1 cellular context compared by ENCODE assay signal in the genomic region with DNA sequence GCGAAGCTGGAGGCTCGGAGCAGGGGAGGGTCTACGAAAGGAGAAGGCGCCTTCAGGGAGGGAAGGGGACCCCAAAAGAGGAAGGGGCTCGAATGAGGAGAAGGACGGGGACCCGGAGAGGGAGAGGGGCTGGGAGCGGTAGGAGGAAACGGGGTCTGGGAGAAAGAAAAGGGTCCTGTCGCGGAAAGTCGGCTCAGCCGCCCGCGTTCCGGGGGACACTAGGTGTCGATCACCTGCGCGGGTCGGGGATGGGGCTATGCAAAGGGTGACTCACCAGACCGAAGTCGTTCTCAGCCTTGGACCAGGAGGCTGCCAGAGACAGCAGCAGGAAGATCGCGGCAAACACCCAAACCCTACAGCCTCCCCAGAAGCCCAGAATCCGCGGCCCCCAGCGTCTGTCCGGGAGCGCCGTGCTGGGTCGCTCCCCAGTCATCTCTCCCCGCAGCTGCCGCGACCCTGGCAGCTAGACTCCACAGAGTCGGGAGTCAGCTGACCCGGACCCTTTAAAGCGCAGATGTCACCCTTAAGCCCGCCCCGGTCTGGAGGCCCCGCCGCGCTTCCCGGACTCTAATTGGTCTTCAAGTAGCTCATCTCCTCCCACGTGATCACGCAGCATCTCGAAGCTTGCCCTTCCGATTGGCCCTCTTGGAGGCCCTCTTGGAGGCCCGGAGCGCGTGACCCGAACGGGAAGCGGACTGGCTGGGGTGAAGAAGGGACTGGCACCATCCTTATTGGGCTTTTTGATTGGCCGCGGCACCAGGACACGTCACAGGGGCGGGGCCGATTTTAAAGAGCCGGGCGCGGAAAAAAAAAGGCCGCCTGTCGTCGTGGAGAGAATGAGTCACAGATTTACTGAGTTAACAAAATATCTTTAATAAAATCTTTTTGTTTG.
A peak's percentile ranks its signal among the peaks of the same experiment; 100 is the strongest.
TF ChIP-seq lines count a peak whose summit lies in the region.

Gene NEU1, minus strand, starts transcription at position 478 of the 892 bp plus-strand sequence. Its CDS starts 45 bp downstream, at position 433.

TF ChIP-seq in HepG2, 621 proteins besides CTCF, POLR2A, EP300 and RAD21 (continued from another document and continues in another):
- TF ChIP-seq HNF1B (CRISPR knock-in tag; IDR thresholded peaks at IDR 0.05) = peak; percentile 96
- TF ChIP-seq XBP1 (CRISPR knock-in tag; IDR thresholded peaks at IDR 0.05) = peak; percentile 39; the same call in 1 of the 2 replicates
- TF ChIP-seq TSC22D2 (CRISPR knock-in tag; IDR thresholded peaks at IDR 0.05; ENCODE audit: borderline replicate concordance) = peak; percentile 98
- TF ChIP-seq REST (IDR thresholded peaks at IDR 0.05; ENCODE audit: borderline replicate concordance in 1 of 2, low read depth in 1 of 2, low read length in 2 of 2) = peak in 1 of 2 experiments; percentile 81; a peak in 2 of 4 replicates
- peak; percentile 45; the same call in 1 of the 2 replicates for TF ChIP-seq ZNF441 (CRISPR knock-in tag; IDR thresholded peaks at IDR 0.05; ENCODE audit: borderline replicate concordance)
- no peak for TF ChIP-seq CEBPB (IDR thresholded peaks at IDR 0.05; ENCODE audit: borderline replicate concordance, low read depth, low read length)
- no peak; the same call in 1 of the 2 replicates for TF ChIP-seq JUN (CRISPR knock-in tag; IDR thresholded peaks at IDR 0.05)
- no peak for TF ChIP-seq IKZF1 (IDR thresholded peaks at IDR 0.05)
- TF ChIP-seq HMG20B (CRISPR knock-in tag; conservative IDR thresholded peaks at IDR 0.05) = peak; percentile 33; the same call in 1 of the 2 replicates
- TF ChIP-seq ZHX2 (IDR thresholded peaks at IDR 0.05; ENCODE audit: low read depth) = 0 out of 2 replicates have a peak, but pooled peaks have one; percentile 16
- TF ChIP-seq ZHX2 (CRISPR knock-in tag; IDR thresholded peaks at IDR 0.05; ENCODE audit: borderline replicate concordance) = peak; percentile 63; the same call in 1 of the 2 replicates
- peak; percentile 71; the same call in 1 of the 2 replicates for TF ChIP-seq ZNF556 (CRISPR knock-in tag; IDR thresholded peaks at IDR 0.05; ENCODE audit: borderline replicate concordance)
- TF ChIP-seq ZNF205 (CRISPR knock-in tag; IDR thresholded peaks at IDR 0.05) = peak; percentile 95
- TF ChIP-seq ZNF839 (CRISPR knock-in tag; IDR thresholded peaks at IDR 0.05; ENCODE audit: borderline replicate concordance) = peak; percentile 59; the same call in 1 of the 2 replicates
- TF ChIP-seq ZNF576 (CRISPR knock-in tag; IDR thresholded peaks at IDR 0.05) = no peak
- no peak for TF ChIP-seq ZNF674 (CRISPR knock-in tag; IDR thresholded peaks at IDR 0.05; ENCODE audit: low read depth)
- no peak for TF ChIP-seq ZNF207 (IDR thresholded peaks at IDR 0.05; ENCODE audit: borderline replicate concordance)
- TF ChIP-seq ZNF354B (CRISPR knock-in tag; IDR thresholded peaks at IDR 0.05) = no peak; the same call in 1 of the 2 replicates
- no peak for TF ChIP-seq ZNF33B (CRISPR knock-in tag; IDR thresholded peaks at IDR 0.05)
- peak; percentile 92 for TF ChIP-seq IRX3 (CRISPR knock-in tag; IDR thresholded peaks at IDR 0.05; ENCODE audit: borderline replicate concordance, low read depth)
- TF ChIP-seq GPN1 (CRISPR knock-in tag; IDR thresholded peaks at IDR 0.05; ENCODE audit: borderline replicate concordance) = peak; percentile 39; the same call in 1 of the 2 replicates
- TF ChIP-seq, protein P1, sequence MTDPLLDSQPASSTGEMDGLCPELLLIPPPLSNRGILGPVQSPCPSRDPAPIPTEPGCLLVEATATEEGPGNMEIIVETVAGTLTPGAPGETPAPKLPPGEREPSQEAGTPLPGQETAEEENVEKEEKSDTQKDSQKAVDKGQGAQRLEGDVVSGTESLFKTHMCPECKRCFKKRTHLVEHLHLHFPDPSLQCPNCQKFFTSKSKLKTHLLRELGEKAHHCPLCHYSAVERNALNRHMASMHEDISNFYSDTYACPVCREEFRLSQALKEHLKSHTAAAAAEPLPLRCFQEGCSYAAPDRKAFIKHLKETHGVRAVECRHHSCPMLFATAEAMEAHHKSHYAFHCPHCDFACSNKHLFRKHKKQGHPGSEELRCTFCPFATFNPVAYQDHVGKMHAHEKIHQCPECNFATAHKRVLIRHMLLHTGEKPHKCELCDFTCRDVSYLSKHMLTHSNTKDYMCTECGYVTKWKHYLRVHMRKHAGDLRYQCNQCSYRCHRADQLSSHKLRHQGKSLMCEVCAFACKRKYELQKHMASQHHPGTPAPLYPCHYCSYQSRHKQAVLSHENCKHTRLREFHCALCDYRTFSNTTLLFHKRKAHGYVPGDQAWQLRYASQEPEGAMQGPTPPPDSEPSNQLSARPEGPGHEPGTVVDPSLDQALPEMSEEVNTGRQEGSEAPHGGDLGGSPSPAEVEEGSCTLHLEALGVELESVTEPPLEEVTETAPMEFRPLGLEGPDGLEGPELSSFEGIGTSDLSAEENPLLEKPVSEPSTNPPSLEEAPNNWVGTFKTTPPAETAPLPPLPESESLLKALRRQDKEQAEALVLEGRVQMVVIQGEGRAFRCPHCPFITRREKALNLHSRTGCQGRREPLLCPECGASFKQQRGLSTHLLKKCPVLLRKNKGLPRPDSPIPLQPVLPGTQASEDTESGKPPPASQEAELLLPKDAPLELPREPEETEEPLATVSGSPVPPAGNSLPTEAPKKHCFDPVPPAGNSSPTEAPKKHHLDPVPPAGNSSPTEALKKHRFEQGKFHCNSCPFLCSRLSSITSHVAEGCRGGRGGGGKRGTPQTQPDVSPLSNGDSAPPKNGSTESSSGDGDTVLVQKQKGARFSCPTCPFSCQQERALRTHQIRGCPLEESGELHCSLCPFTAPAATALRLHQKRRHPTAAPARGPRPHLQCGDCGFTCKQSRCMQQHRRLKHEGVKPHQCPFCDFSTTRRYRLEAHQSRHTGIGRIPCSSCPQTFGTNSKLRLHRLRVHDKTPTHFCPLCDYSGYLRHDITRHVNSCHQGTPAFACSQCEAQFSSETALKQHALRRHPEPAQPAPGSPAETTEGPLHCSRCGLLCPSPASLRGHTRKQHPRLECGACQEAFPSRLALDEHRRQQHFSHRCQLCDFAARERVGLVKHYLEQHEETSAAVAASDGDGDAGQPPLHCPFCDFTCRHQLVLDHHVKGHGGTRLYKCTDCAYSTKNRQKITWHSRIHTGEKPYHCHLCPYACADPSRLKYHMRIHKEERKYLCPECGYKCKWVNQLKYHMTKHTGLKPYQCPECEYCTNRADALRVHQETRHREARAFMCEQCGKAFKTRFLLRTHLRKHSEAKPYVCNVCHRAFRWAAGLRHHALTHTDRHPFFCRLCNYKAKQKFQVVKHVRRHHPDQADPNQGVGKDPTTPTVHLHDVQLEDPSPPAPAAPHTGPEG (CRISPR knock-in tag; IDR thresholded peaks at IDR 0.05) = peak; percentile 56; the same call in 1 of the 2 replicates
- no peak for TF ChIP-seq EZH2 (conservative IDR thresholded peaks at IDR 0.05; ENCODE audit: low read depth, low read length)
- TF ChIP-seq BRF2 (CRISPR knock-in tag; IDR thresholded peaks at IDR 0.05) = peak; percentile 88; the same call in 1 of the 2 replicates
- peak; percentile 32; the same call in 1 of the 2 replicates for TF ChIP-seq IRF2 (CRISPR knock-in tag; IDR thresholded peaks at IDR 0.05)
- TF ChIP-seq ZKSCAN1 (IDR thresholded peaks at IDR 0.05; ENCODE audit: low read length) = no peak
- TF ChIP-seq MEF2D (CRISPR knock-in tag; IDR thresholded peaks at IDR 0.05) = peak; percentile 86
- peak; percentile 73; the same call in 1 of the 2 replicates for TF ChIP-seq ZNF558 (CRISPR knock-in tag; IDR thresholded peaks at IDR 0.05; ENCODE audit: borderline replicate concordance)
- peak; percentile 24; the same call in 1 of the 2 replicates for TF ChIP-seq STAT6 (CRISPR knock-in tag; IDR thresholded peaks at IDR 0.05; ENCODE audit: borderline replicate concordance)
